In the genomic region with DNA sequence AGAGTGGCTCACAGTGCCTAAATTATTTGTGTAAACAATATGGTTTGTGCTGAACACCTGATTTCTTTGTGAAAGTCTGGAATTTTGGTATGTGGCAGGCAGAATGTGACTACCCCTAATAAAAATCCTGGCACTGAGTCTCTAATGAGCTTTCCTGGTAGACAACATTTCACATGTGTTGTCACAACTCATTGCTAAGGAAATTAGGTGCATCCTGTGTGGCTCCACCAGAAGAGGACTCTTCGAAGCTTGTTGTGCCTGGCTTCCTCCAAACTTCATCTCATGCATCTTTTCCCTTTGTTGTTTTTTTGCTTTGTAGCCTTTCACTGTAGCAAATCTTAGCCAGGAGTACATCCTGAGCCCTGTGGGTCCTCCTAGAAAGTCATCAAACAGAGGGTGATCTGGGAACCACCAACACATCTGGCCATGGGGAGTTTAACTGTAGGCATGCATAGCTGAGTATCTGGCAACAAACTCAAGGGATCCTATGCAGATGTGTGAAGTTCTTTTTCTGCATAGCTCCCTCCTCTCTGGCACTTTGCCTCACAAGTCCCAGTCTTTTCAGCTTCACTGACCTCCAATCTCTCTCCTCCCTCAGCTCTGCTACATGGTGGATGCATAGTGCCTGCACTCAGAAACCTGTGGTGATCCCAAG, we compare ENCODE assay signal across 18 cellular contexts. TPM values are rescaled to one million over a fixed set of nuclear protein-coding genes. Genes with fewer than 3 reads are reported as not detected.
DNase-seq lines count a peak whose midpoint lies in the region; ATAC-seq, FAIRE-seq and TF ChIP-seq lines count a peak whose summit lies in the region.
"Had no signal": no experiment of that assay in that cellular context is flagged by ENCODE, and none has a peak within 500 bp of the region (broad histone marks: within the 10 kb centered on the region; RNA-seq: fewer than 3 reads in every experiment).

No MANE protein-coding gene starts in this region.

- ATAC-seq in GM19397 (IDR thresholded peaks at IDR 0.05; ENCODE audit: unreplicated experiment) (no peak), left colon (no peak), GM18909 (IDR thresholded peaks at IDR 0.05; ENCODE audit: poor library complexity, unreplicated experiment) (no peak)
- ATAC-seq: Panc1 had no signal

- H3K9me2 ChIP-seq in GM23248 (ENCODE audit: insufficient read depth), result no peaks in the 10 kb centered on the region

- H3K9me3 ChIP-seq in GM23248 (ENCODE audit: low read depth) (no peaks in the 10 kb centered on the region), esophagus muscularis mucosa (no peaks in the 10 kb centered on the region)

- H3K4me1 ChIP-seq in GM23248 (ENCODE audit: insufficient read depth), result peaks cover 53% of the 10 kb centered on the region
- peaks cover 0 to 4% (median 1%) of the 10 kb centered on the region in 4 donors for H3K4me1 ChIP-seq in esophagus muscularis mucosa

- WGBS in GM23248 (ENCODE audit: low coverage in 1 of 2, low lambda C conversion rate in 2 of 2, missing lambda C conversion rate in 2 of 2), 2 experiments, result 85 to 100% methylated on average over 1 of the region's 1 CpG
- 71% methylated on average over 1 of the region's 1 CpG for WGBS in esophagus muscularis mucosa

- H3K9ac ChIP-seq in GM23248, result no peak overlapping the region

- DNase-seq in AG08396 (ENCODE audit: low spot score) (peak; percentile 12), GM23248 (peak; percentile 38), bronchial epithelial cell (ENCODE audit: low read depth) (no peak), iPS-NIHi7 (ENCODE audit: extremely low spot score) (peak; percentile 28), esophagus muscularis mucosa (ENCODE audit: extremely low spot score) (no peak), left colon (no peak)
- DNase-seq: activated CD8-positive, alpha-beta memory T cell treated with anti-CD3 and anti-CD28 coated beads for 24 hours; activated naive CD4-positive, alpha-beta T cell; C1 segment of cervical spinal cord; GDM1; NCI-H1105 treated with DMSO at 0.1 percent for 48 hours; NCI-H446; retina; stimulated activated CD4-positive, alpha-beta T cell treated with anti-CD3 and anti-CD28 coated beads, Interleukin-4, amount 100 ng/mL, for 24 hours; stimulated activated naive CD4-positive, alpha-beta T cell had no signal

- H3K27ac ChIP-seq in GM23248 (no peak overlapping the region), esophagus muscularis mucosa (replicated peaks in 1 of 4) (no peak overlapping the region)

- FAIRE-seq in bronchial epithelial cell (lab: Jason Lieb, UNC), result peak; percentile 73

- H2AFZ ChIP-seq in GM23248, result no peak overlapping the region

- peaks cover 58% of the 10 kb centered on the region for H3K79me2 ChIP-seq in GM23248 (ENCODE audit: insufficient read depth)

- peaks cover 40% of the 10 kb centered on the region for H3F3A ChIP-seq in GM23248 (ENCODE audit: insufficient read depth)

- TF ChIP-seq POLR2A in esophagus muscularis mucosa (IDR thresholded peaks at IDR 0.05; ENCODE audit: low read depth), result no peak

- H3K4me2 ChIP-seq in GM23248 (ENCODE audit: unreplicated experiment), result peak overlapping the region; percentile 6

- intact Hi-C loops in esophagus muscularis mucosa (cut with DNase I), result no loop called here
- intact Hi-C loops in left colon (cut with DNase I, micrococcal nuclease), result no loop called here

- in situ Hi-C loops in GM23248 (cut with MboI), result no loop called here

- no peaks in the 10 kb centered on the region for H4K20me1 ChIP-seq in GM23248 (ENCODE audit: insufficient read depth)

- H3K27me3 ChIP-seq in GM23248 (replicated peaks; ENCODE audit: insufficient read depth) (no peaks in the 10 kb centered on the region), bronchial epithelial cell (ENCODE audit: control insufficient read depth, insufficient read depth, low read length) (no peaks in the 10 kb centered on the region), esophagus muscularis mucosa (no peaks in the 10 kb centered on the region)

- H3K4me3 ChIP-seq in GM23248 (no peak overlapping the region), bronchial epithelial cell (ENCODE audit: low read depth, low read length) (no peak overlapping the region), esophagus muscularis mucosa (no peak overlapping the region)

- TF ChIP-seq CTCF in bronchial epithelial cell (IDR thresholded peaks at IDR 0.05; ENCODE audit: insufficient read depth, low read length, severe bottlenecking) (no peak), esophagus muscularis mucosa (IDR thresholded peaks at IDR 0.05) (no peak)

- no peak for TF ChIP-seq EP300 in esophagus muscularis mucosa (IDR thresholded peaks at IDR 0.05)

- H3K36me3 ChIP-seq in GM23248 (ENCODE audit: low read depth) (no peaks in the 10 kb centered on the region), bronchial epithelial cell (ENCODE audit: control insufficient read depth, insufficient read depth, low read length) (no peaks in the 10 kb centered on the region), esophagus muscularis mucosa (no peaks in the 10 kb centered on the region)

RNA-seq across cellular contexts. Expression of gene SERTAD2, which starts 42.1 kb away (rescaled TPM):
- total RNA-seq in GM23248 (2014; rRNA removed; shearing (Covaris generic)), result 18.5 and 21.0 TPM in 2 replicates
- polyA plus RNA-seq in GM23248 (2016; fragmentation: Nextera tagmentation; extraction: Ambion mirVana), result 26.8 and 30.0 TPM in 2 replicates
- 4.2 and 9.0 TPM in 2 replicates for total RNA-seq in bronchial epithelial cell
- 10 to 100 TPM; 12.1 to 18.1 (median 14.3) TPM for total RNA-seq in esophagus muscularis mucosa
- 10 to 100 TPM; 16.0 to 20.5 TPM for total RNA-seq in left colon

Comparison
In these comparisons a context has a peak if more than half of its experiments do, and no peak if none do; other contexts are left out.
1. DNase-seq: peak in AG08396 (single experiment), GM23248 (single experiment) and iPS-NIHi7 (single experiment); none in bronchial epithelial cell (single experiment), esophagus muscularis mucosa (single experiment) and left colon (0 of 2).